Comparison of ENCODE assay signal across 1 cellular context in the genomic region with DNA sequence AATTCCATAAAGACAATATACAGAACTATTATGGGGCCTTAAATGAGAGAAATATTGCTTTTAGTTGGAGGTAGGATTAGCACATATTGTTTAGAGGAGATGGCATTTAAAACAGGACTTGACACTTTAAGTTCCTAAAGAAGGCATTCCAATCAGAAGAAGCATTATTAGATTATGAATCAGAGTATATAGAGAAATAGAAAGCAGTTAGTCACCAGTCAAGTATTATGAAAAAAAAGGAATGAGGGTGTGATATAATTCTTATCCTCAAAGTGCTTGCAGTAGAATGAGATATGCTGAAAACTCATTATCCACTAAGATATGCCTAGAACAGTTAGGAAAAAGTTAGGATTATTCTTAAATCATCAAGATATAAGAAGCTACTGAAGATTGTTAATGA.
TF ChIP-seq lines count a peak whose summit lies in the region.

No MANE protein-coding gene starts in this region.

TF ChIP-seq in IMR-90, 13 proteins besides CTCF, POLR2A, EP300 and RAD21 (continued from another document):
- TF ChIP-seq USF2 (IDR thresholded peaks at IDR 0.05; ENCODE audit: low read depth, low read length) (no peak), RCOR1 (IDR thresholded peaks at IDR 0.05; ENCODE audit: insufficient replicate concordance, low read length) (no peak), CEBPB (IDR thresholded peaks at IDR 0.05; ENCODE audit: low read depth, low read length) (no peak), MAFK (IDR thresholded peaks at IDR 0.05; ENCODE audit: low read depth, low read length) (no peak), MXI1 (IDR thresholded peaks at IDR 0.05; ENCODE audit: borderline replicate concordance, low read depth, low read length) (no peak), RFX5 (IDR thresholded peaks at IDR 0.05; ENCODE audit: low read depth, low read length) (no peak)
